Comparison of ENCODE assay signal across 20 cellular contexts in the genomic region with DNA sequence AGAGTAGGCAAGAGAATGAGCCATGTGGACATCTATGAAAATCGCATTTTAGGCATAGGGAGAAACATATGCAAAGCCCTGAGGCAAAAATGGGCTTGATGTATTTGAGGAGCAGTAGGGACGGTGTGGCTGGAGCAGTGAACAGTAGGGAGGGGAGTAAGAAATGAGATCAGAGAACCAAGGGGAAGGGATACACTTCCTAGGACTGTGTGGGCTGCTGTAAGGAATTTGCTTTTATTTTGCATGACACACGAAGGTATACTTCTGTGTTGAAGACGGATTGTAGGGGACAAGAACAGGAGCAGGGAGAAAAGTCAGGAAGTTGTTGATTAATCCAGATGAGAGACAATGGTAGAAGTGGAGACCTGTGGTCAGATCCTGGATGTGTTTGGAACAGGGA.
"Had no signal": no experiment of that assay in that cellular context is flagged by ENCODE, and none has a peak within 500 bp of the region (broad histone marks: within the 10 kb centered on the region; RNA-seq: fewer than 3 reads in every experiment).

No MANE protein-coding gene starts in this region.

- ATAC-seq: foreskin keratinocyte; gastroesophageal sphincter; heart left ventricle; left cardiac atrium; left lung; left ventricle myocardium superior; lower lobe of right lung; mucosa of descending colon; naive thymus-derived CD8-positive, alpha-beta T cell had no signal

- H3K27me3 ChIP-seq: dorsolateral prefrontal cortex, esophagus muscularis mucosa, foreskin keratinocyte, gastroesophageal sphincter, heart left ventricle, hepatocyte, left lung had no signal

- H3K27ac Mint-ChIP-seq: mesothelial cell of epicardium; naive B cell; naive thymus-derived CD8-positive, alpha-beta T cell had no signal

- H3K27ac ChIP-seq: coronary artery, dorsolateral prefrontal cortex, esophagus muscularis mucosa, foreskin keratinocyte, gastroesophageal sphincter, heart left ventricle, hepatocyte, left lung, lower lobe of right lung had no signal

- H3K4me3 ChIP-seq: coronary artery, dorsolateral prefrontal cortex, esophagus muscularis mucosa, gastroesophageal sphincter, heart left ventricle, hepatocyte, left lung, lower lobe of right lung, mucosa of descending colon had no signal

- H3K4me1 ChIP-seq: esophagus muscularis mucosa, foreskin keratinocyte, gastroesophageal sphincter, heart left ventricle, left lung, lower lobe of right lung had no signal

- H3K36me3 ChIP-seq: esophagus muscularis mucosa, gastroesophageal sphincter, heart left ventricle, left lung, lower lobe of right lung had no signal

- H3K4me3 Mint-ChIP-seq: mesothelial cell of epicardium; naive B cell; naive thymus-derived CD8-positive, alpha-beta T cell had no signal

- H3K36me3 Mint-ChIP-seq: naive B cell; naive thymus-derived CD8-positive, alpha-beta T cell had no signal

- H3K4me1 Mint-ChIP-seq: naive B cell; naive thymus-derived CD8-positive, alpha-beta T cell had no signal

- DNase-seq: dermis blood vessel endothelial cell; dorsolateral prefrontal cortex; effector CD4-positive, alpha-beta T cell; effector memory CD4-positive, alpha-beta T cell; foreskin keratinocyte; heart left ventricle; hypothalamus; left cardiac atrium; left lung; left ventricle myocardium superior; lower lobe of right lung; mesenchymal stem cell; mucosa of descending colon; naive B cell; naive thymus-derived CD8-positive, alpha-beta T cell had no signal

- H3K9me3 ChIP-seq: esophagus muscularis mucosa, gastroesophageal sphincter, heart left ventricle, left lung, lower lobe of right lung, mucosa of descending colon had no signal

- H3K27me3 Mint-ChIP-seq: naive B cell; naive thymus-derived CD8-positive, alpha-beta T cell had no signal
